In the genomic region with DNA sequence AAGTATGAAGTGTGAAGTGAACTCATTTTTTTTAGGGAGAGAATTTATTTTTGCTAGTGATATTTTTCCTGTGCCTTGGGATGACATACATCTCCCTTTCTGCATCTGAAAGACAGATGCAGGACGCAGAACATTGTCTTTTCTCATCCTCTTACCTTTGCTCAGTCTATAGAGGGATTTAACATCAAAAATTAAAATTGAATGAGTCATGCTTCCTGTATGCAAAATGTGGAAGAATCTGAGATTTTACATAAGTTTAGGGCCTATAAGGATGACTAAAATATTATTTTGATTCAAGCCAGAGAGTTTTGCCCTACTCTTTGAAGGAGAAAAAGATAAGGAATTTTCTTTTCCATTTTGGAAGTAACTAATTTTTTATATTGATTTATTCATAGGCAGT, we compare ENCODE assay signal across 21 cellular contexts. TPM values are rescaled to one million over a fixed set of nuclear protein-coding genes. Genes with fewer than 3 reads are reported as not detected.
DNase-seq lines count a peak whose midpoint lies in the region; ATAC-seq and TF ChIP-seq lines count a peak whose summit lies in the region.
"Had no signal": no experiment of that assay in that cellular context is flagged by ENCODE, and none has a peak within 500 bp of the region (broad histone marks: within the 10 kb centered on the region; RNA-seq: fewer than 3 reads in every experiment).

No MANE protein-coding gene starts in this region.

- H3K27ac Mint-ChIP-seq in CD4-positive, alpha-beta T cell: peak overlapping the region; percentile 20
- peak overlapping the region; percentile 66 for H3K27ac Mint-ChIP-seq in activated naive CD8-positive, alpha-beta T cell
- H3K27ac Mint-ChIP-seq: activated naive CD8-positive, alpha-beta T cell treated with anti-CD3 and anti-CD28 coated beads, Interleukin-2, amount 10 ng/mL, durations not matched to agents 7 days and 5 days; effector memory CD8-positive, alpha-beta T cell; IgD-negative memory B cell had no signal

- WGBS in upper lobe of left lung, 2 donors: 97% methylated on average over 1 of the region's 1 CpG

- no peak overlapping the region for H3K27ac ChIP-seq in A673 (ENCODE audit: low read depth, low read length, poor library complexity, severe bottlenecking)
- H3K27ac ChIP-seq in CD4-positive, alpha-beta T cell (ENCODE audit: low read depth, low read length): no peak overlapping the region
- H3K27ac ChIP-seq in upper lobe of left lung: no peak overlapping the region
- H3K27ac ChIP-seq: body of pancreas, RWPE1, stomach, transverse colon had no signal

- H3K4me3 ChIP-seq in A673 (ENCODE audit: low read depth, low read length, poor library complexity, severe bottlenecking): no peak overlapping the region
- H3K4me3 ChIP-seq in upper lobe of left lung: no peak overlapping the region
- H3K4me3 ChIP-seq: body of pancreas, lung, smooth muscle cell, stomach, transverse colon had no signal

- BruUV-seq in A673 (replicated peaks; lab: Mats Ljungman, UMichigan): no TSS peak

- H3K9me3 Mint-ChIP-seq in CD4-positive, alpha-beta T cell: no peaks in the 10 kb centered on the region
- no peaks in the 10 kb centered on the region for H3K9me3 Mint-ChIP-seq in activated naive CD8-positive, alpha-beta T cell (ENCODE audit: low read depth)
- H3K9me3 Mint-ChIP-seq: activated CD4-positive, alpha-beta T cell treated with anti-CD3 and anti-CD28 coated beads, Interleukin-2, amount 10 ng/mL, durations not matched to agents 24 days and 14 days; activated naive CD8-positive, alpha-beta T cell treated with anti-CD3 and anti-CD28 coated beads, Interleukin-2, amount 10 ng/mL, durations not matched to agents 7 days and 5 days; effector memory CD8-positive, alpha-beta T cell; IgD-negative memory B cell had no signal

- TF ChIP-seq CTCF in A673 (conservative IDR thresholded peaks at IDR 0.05; ENCODE audit: low read depth, low read length): no peak
- no peak for TF ChIP-seq CTCF in CD4-positive, alpha-beta T cell (IDR thresholded peaks at IDR 0.05)
- no peak for TF ChIP-seq CTCF in upper lobe of left lung (IDR thresholded peaks at IDR 0.05)

- H3K4me1 ChIP-seq in A673 (ENCODE audit: insufficient read depth, low read length, poor library complexity, severe bottlenecking) (no peaks in the 10 kb centered on the region), upper lobe of left lung (peaks cover 0 to 2% (median 0%) of the 10 kb centered on the region in 4 donors)
- H3K4me1 ChIP-seq: body of pancreas, transverse colon had no signal

- no peaks in the 10 kb centered on the region for H3K27me3 ChIP-seq in A673 (replicated peaks; ENCODE audit: insufficient read depth, low read depth, low read length, poor library complexity)
- no peaks in the 10 kb centered on the region for H3K27me3 ChIP-seq in CD4-positive, alpha-beta T cell (ENCODE audit: control insufficient read depth, insufficient read depth, low read length)
- no peaks in the 10 kb centered on the region for H3K27me3 ChIP-seq in upper lobe of left lung
- H3K27me3 ChIP-seq: body of pancreas, stomach, transverse colon had no signal

- H3K27me3 Mint-ChIP-seq in CD4-positive, alpha-beta T cell: no peaks in the 10 kb centered on the region
- no peaks in the 10 kb centered on the region for H3K27me3 Mint-ChIP-seq in activated naive CD8-positive, alpha-beta T cell
- H3K27me3 Mint-ChIP-seq: activated CD4-positive, alpha-beta T cell treated with anti-CD3 and anti-CD28 coated beads, Interleukin-2, amount 10 ng/mL, durations not matched to agents 24 days and 14 days; activated naive CD8-positive, alpha-beta T cell treated with anti-CD3 and anti-CD28 coated beads, Interleukin-2, amount 10 ng/mL, durations not matched to agents 7 days and 5 days; effector memory CD8-positive, alpha-beta T cell; IgD-negative memory B cell had no signal

- POLR2A ChIA-PET in A673 (lab: Charles Lee; ENCODE audit: low non-redundant PET): no interaction called here
- POLR2A ChIA-PET in CD4-positive, alpha-beta T cell (lab: Charles Lee): interaction anchor here (1.0 kb wide), 1 partner anchor 19 kb away, joined by 3 read pairs; no protein-coding TSS in a partner anchor

- intact Hi-C loops in A673 (cut with micrococcal nuclease; ENCODE audit: unreplicated experiment): no loop called here
- intact Hi-C loops in CD4-positive, alpha-beta T cell (cut with DNase I, micrococcal nuclease): no loop called here

- no peak for TF ChIP-seq EP300 in upper lobe of left lung (IDR thresholded peaks at IDR 0.05)

- H3K36me3 Mint-ChIP-seq in CD4-positive, alpha-beta T cell (ENCODE audit: low read depth): peaks cover 82% of the 10 kb centered on the region
- no peaks in the 10 kb centered on the region for H3K36me3 Mint-ChIP-seq in activated naive CD8-positive, alpha-beta T cell
- H3K36me3 Mint-ChIP-seq: IgD-negative memory B cell had no signal

- ATAC-seq in CD4-positive, alpha-beta T cell (ENCODE audit: poor library complexity): no peak
- no peak for ATAC-seq in upper lobe of left lung (ENCODE audit: low FRiP score in 2 of 2)
- ATAC-seq: body of pancreas; effector memory CD8-positive, alpha-beta T cell had no signal

- DNase-seq in A673 (ENCODE audit: low spot score): peak; percentile 25
- no peak for DNase-seq in CD4-positive, alpha-beta T cell
- no peak for DNase-seq in upper lobe of left lung
- DNase-seq in COLO829 (ENCODE audit: low spot score): no peak
- DNase-seq: activated CD4-positive, alpha-beta T cell treated with anti-CD3 and anti-CD28 coated beads, Interleukin-2, amount 10 ng/mL, durations not matched to agents 24 days and 14 days; activated naive CD8-positive, alpha-beta T cell treated with anti-CD3 and anti-CD28 coated beads, Interleukin-2, amount 10 ng/mL, durations not matched to agents 7 days and 5 days; body of pancreas; COR-L47; DMS79 treated with DMSO at 0.1 percent for 48 hours; effector memory CD8-positive, alpha-beta T cell; MM.1S; NCI-H1436; NCI-H510A treated with DMSO at 0.1 percent for 48 hours; stimulated activated CD4-positive, alpha-beta T cell treated with anti-CD3 and anti-CD28 coated beads, Interleukin-4, amount 100 ng/mL, for 1 hour; stomach; transverse colon had no signal

- CTCF ChIA-PET in A673 (lab: Charles Lee): no interaction called here
- CTCF ChIA-PET in CD4-positive, alpha-beta T cell (lab: Charles Lee): no interaction called here

- H3K4me3 Mint-ChIP-seq in CD4-positive, alpha-beta T cell: no peak overlapping the region
- no peak overlapping the region for H3K4me3 Mint-ChIP-seq in activated naive CD8-positive, alpha-beta T cell
- H3K4me3 Mint-ChIP-seq: activated CD4-positive, alpha-beta T cell treated with anti-CD3 and anti-CD28 coated beads, Interleukin-2, amount 10 ng/mL, durations not matched to agents 24 days and 14 days; activated naive CD8-positive, alpha-beta T cell treated with anti-CD3 and anti-CD28 coated beads, Interleukin-2, amount 10 ng/mL, durations not matched to agents 7 days and 5 days; effector memory CD8-positive, alpha-beta T cell; IgD-negative memory B cell had no signal

- H3K36me3 ChIP-seq in A673 (ENCODE audit: insufficient read depth, low read length, poor library complexity, severe bottlenecking) (peaks cover 82% of the 10 kb centered on the region), upper lobe of left lung (peaks cover 43 to 93% (median 80%) of the 10 kb centered on the region in 4 donors)

- H3K4me1 Mint-ChIP-seq in CD4-positive, alpha-beta T cell (ENCODE audit: low read depth): peaks cover 6% of the 10 kb centered on the region
- H3K4me1 Mint-ChIP-seq in activated naive CD8-positive, alpha-beta T cell (ENCODE audit: low read depth): peaks cover 14% of the 10 kb centered on the region

- H3K9me3 ChIP-seq in A673 (ENCODE audit: low read depth, low read length, poor library complexity, severe bottlenecking): no peaks in the 10 kb centered on the region
- H3K9me3 ChIP-seq in CD4-positive, alpha-beta T cell (ENCODE audit: control insufficient read depth, low read length): no peaks in the 10 kb centered on the region
- H3K9me3 ChIP-seq in upper lobe of left lung: no peaks in the 10 kb centered on the region
- H3K9me3 ChIP-seq: body of pancreas, stomach, transverse colon had no signal

- no peak for TF ChIP-seq POLR2A in upper lobe of left lung (IDR thresholded peaks at IDR 0.05)

RNA-seq across cellular contexts. Expression of a gene that starts 27.3 kb away (rescaled TPM):
- 545 and 558 TPM in 2 replicates for total RNA-seq in A673 (2021)
- 100 to 1,000 TPM; 162 TPM for total RNA-seq in CD4-positive, alpha-beta T cell
- total RNA-seq in upper lobe of left lung: 100 to 1,000 TPM in 5 of 6 donors, 10 to 100 TPM in 1; 83.8 to 209 (median 167) TPM

RNA-seq across cellular contexts. Expression of a gene that starts 27.6 kb away (rescaled TPM):
- total RNA-seq in A673 (2021) (44.0 and 47.6 TPM in 2 replicates), upper lobe of left lung (10 to 100 TPM; 28.2 to 41.5 (median 31.1) TPM)
- total RNA-seq in CD4-positive, alpha-beta T cell: 10 to 100 TPM; 12.7 to 13.0 TPM

RNA-seq across cellular contexts. Expression of a gene that starts 40.2 kb away (rescaled TPM):
- total RNA-seq in A673 (2021): 216 and 223 TPM in 2 replicates
- 100 to 1,000 TPM; 134 to 140 TPM for total RNA-seq in CD4-positive, alpha-beta T cell
- total RNA-seq in upper lobe of left lung: 100 to 1,000 TPM in 3 of 6 donors, 10 to 100 TPM in 3; 40.9 to 124 (median 92.0) TPM

RNA-seq across cellular contexts. Expression of a gene that starts 50.9 kb away (rescaled TPM):
- total RNA-seq in A673 (2021) (0.09 and 0.24 TPM in 2 replicates), upper lobe of left lung (10 to 100 TPM in 2 of 6 donors, 1 to 10 TPM in 3, under 1 TPM in 1; 0.89 to 20.7 (median 5.7) TPM)
- total RNA-seq in CD4-positive, alpha-beta T cell: 10 to 100 TPM; 64.4 to 81.0 TPM
- total RNA-seq: body of pancreas had no signal

RNA-seq across cellular contexts. Expression of a gene that starts 58.8 kb away (rescaled TPM):
- total RNA-seq in A673 (2021) (26.8 and 30.5 TPM in 2 replicates), upper lobe of left lung (100 to 1,000 TPM in 4 of 6 donors, 10 to 100 TPM in 2; 42.1 to 226 (median 105) TPM)
- 10 to 100 TPM; 24.8 to 25.5 TPM for total RNA-seq in CD4-positive, alpha-beta T cell
